Comparison of ENCODE assay signal across 18 cellular contexts in genomic region chr2:37894047-37894446, GRCh38. TPM values are rescaled to one million over a fixed set of nuclear protein-coding genes. Genes with fewer than 3 reads are reported as not detected.
DNase-seq lines count a peak whose midpoint lies in the region; ATAC-seq lines count a peak whose summit lies in the region.
"Had no signal": no experiment of that assay in that cellular context is flagged by ENCODE, and none has a peak within 500 bp of the region (broad histone marks: within the 10 kb centered on the region; RNA-seq: fewer than 3 reads in every experiment).

No MANE protein-coding gene starts in this region.

- no peaks in the 10 kb centered on the region for H3K9me3 Mint-ChIP-seq in activated naive CD4-positive, alpha-beta T cell treated with anti-CD3 and anti-CD28 coated beads, Interleukin-2, amount 50 U/mL, for 24 hours
- no peaks in the 10 kb centered on the region for H3K9me3 Mint-ChIP-seq in activated naive CD4-positive, alpha-beta T cell treated with anti-CD3 and anti-CD28 coated beads for 36 hours
- no peaks in the 10 kb centered on the region for H3K9me3 Mint-ChIP-seq in central memory CD8-positive, alpha-beta T cell
- no peaks in the 10 kb centered on the region for H3K9me3 Mint-ChIP-seq in stimulated activated memory B cell treated with anti-CD40 and anti-IgM and Interleukin-4, amounts not matched to agents 10 μg/mL and 1 μg/mL and 100 μg/mL, for 72 hours
- H3K9me3 Mint-ChIP-seq: CD8-positive, alpha-beta memory T cell; naive B cell had no signal

- ATAC-seq in central memory CD8-positive, alpha-beta T cell (replicated peaks; ENCODE audit: extremely low read depth, poor library complexity, severe bottlenecking), result no peak
- no peak for ATAC-seq in stimulated activated memory B cell treated with anti-CD40 and anti-IgM and Interleukin-4, amounts not matched to agents 10 μg/mL and 1 μg/mL and 100 μg/mL, for 72 hours
- ATAC-seq: body of pancreas, heart left ventricle had no signal

- peaks cover 2% of the 10 kb centered on the region for H3K27me3 Mint-ChIP-seq in activated naive CD4-positive, alpha-beta T cell treated with anti-CD3 and anti-CD28 coated beads, Interleukin-2, amount 50 U/mL, for 24 hours
- no peaks in the 10 kb centered on the region for H3K27me3 Mint-ChIP-seq in activated naive CD4-positive, alpha-beta T cell treated with anti-CD3 and anti-CD28 coated beads for 36 hours (ENCODE audit: low read depth)
- H3K27me3 Mint-ChIP-seq in central memory CD8-positive, alpha-beta T cell, result no peaks in the 10 kb centered on the region
- no peaks in the 10 kb centered on the region for H3K27me3 Mint-ChIP-seq in stimulated activated memory B cell treated with anti-CD40 and anti-IgM and Interleukin-4, amounts not matched to agents 10 μg/mL and 1 μg/mL and 100 μg/mL, for 72 hours
- H3K27me3 Mint-ChIP-seq: naive B cell had no signal

- intact Hi-C loops in activated naive CD4-positive, alpha-beta T cell treated with anti-CD3 and anti-CD28 coated beads for 36 hours (cut with micrococcal nuclease), result loop anchor here (5.0 kb wide), 2 partner anchors 62 to 88 kb away; no protein-coding TSS in a partner anchor

- H3K27ac Mint-ChIP-seq in activated naive CD4-positive, alpha-beta T cell treated with anti-CD3 and anti-CD28 coated beads, Interleukin-2, amount 50 U/mL, for 24 hours, result peak overlapping the region; percentile 35
- H3K27ac Mint-ChIP-seq in activated naive CD4-positive, alpha-beta T cell treated with anti-CD3 and anti-CD28 coated beads for 36 hours, result no peak overlapping the region
- peak overlapping the region; percentile 17 for H3K27ac Mint-ChIP-seq in central memory CD8-positive, alpha-beta T cell (ENCODE audit: low read depth)
- H3K27ac Mint-ChIP-seq in stimulated activated memory B cell treated with anti-CD40 and anti-IgM and Interleukin-4, amounts not matched to agents 10 μg/mL and 1 μg/mL and 100 μg/mL, for 72 hours, result peak overlapping the region; percentile 88

- H3K36me3 Mint-ChIP-seq in activated naive CD4-positive, alpha-beta T cell treated with anti-CD3 and anti-CD28 coated beads, Interleukin-2, amount 50 U/mL, for 24 hours, result no peaks in the 10 kb centered on the region
- H3K36me3 Mint-ChIP-seq in activated naive CD4-positive, alpha-beta T cell treated with anti-CD3 and anti-CD28 coated beads for 36 hours (ENCODE audit: low read depth), result no peaks in the 10 kb centered on the region
- peaks cover 2% of the 10 kb centered on the region for H3K36me3 Mint-ChIP-seq in central memory CD8-positive, alpha-beta T cell (ENCODE audit: insufficient read depth)
- no peaks in the 10 kb centered on the region for H3K36me3 Mint-ChIP-seq in stimulated activated memory B cell treated with anti-CD40 and anti-IgM and Interleukin-4, amounts not matched to agents 10 μg/mL and 1 μg/mL and 100 μg/mL, for 72 hours
- H3K36me3 Mint-ChIP-seq: CD8-positive, alpha-beta memory T cell; naive B cell had no signal

- peak overlapping the region; percentile 30 for H3K4me3 Mint-ChIP-seq in activated naive CD4-positive, alpha-beta T cell treated with anti-CD3 and anti-CD28 coated beads, Interleukin-2, amount 50 U/mL, for 24 hours
- no peak overlapping the region for H3K4me3 Mint-ChIP-seq in activated naive CD4-positive, alpha-beta T cell treated with anti-CD3 and anti-CD28 coated beads for 36 hours
- no peak overlapping the region for H3K4me3 Mint-ChIP-seq in central memory CD8-positive, alpha-beta T cell
- no peak overlapping the region for H3K4me3 Mint-ChIP-seq in stimulated activated memory B cell treated with anti-CD40 and anti-IgM and Interleukin-4, amounts not matched to agents 10 μg/mL and 1 μg/mL and 100 μg/mL, for 72 hours

- H3K4me1 Mint-ChIP-seq in activated naive CD4-positive, alpha-beta T cell treated with anti-CD3 and anti-CD28 coated beads, Interleukin-2, amount 50 U/mL, for 24 hours, result peaks cover 46% of the 10 kb centered on the region
- H3K4me1 Mint-ChIP-seq in activated naive CD4-positive, alpha-beta T cell treated with anti-CD3 and anti-CD28 coated beads for 36 hours (ENCODE audit: low read depth), result peaks cover 31% of the 10 kb centered on the region
- peaks cover 32% of the 10 kb centered on the region for H3K4me1 Mint-ChIP-seq in central memory CD8-positive, alpha-beta T cell
- H3K4me1 Mint-ChIP-seq in stimulated activated memory B cell treated with anti-CD40 and anti-IgM and Interleukin-4, amounts not matched to agents 10 μg/mL and 1 μg/mL and 100 μg/mL, for 72 hours, result peaks cover 56% of the 10 kb centered on the region

- no peak for DNase-seq in activated naive CD4-positive, alpha-beta T cell treated with anti-CD3 and anti-CD28 coated beads for 36 hours
- peak; percentile 67 for DNase-seq in NCI-H524 treated with DMSO at 0.1 percent for 48 hours (lab: John Stamatoyannopoulos, UW)
- DNase-seq in central memory CD8-positive, alpha-beta T cell (ENCODE audit: low spot score in 2 of 2), result no peak
- DNase-seq in NCI-H187 treated with DMSO at 0.1 percent for 48 hours (lab: John Stamatoyannopoulos, UW), result no peak
- DNase-seq in EL, result no peak
- DNase-seq: activated CD4-positive, CD25-positive, alpha-beta regulatory T cell; activated gamma-delta T cell treated with Interleukin-2 at 50 U/mL for 16 hours; body of pancreas; CD8-positive, alpha-beta memory T cell; DMS53; HCEC 1CT; heart left ventricle; naive B cell; NCI-H1436 treated with DMSO at 0.1 percent for 48 hours; NCI-H774; SJCRH30 had no signal

- CTCF ChIA-PET in activated naive CD4-positive, alpha-beta T cell treated with anti-CD3 and anti-CD28 coated beads for 36 hours (lab: Charles Lee), result interaction anchor here (0.6 to 1.9 kb wide), 3 partner anchors 12 to 308 kb away, joined by 3 to 5 read pairs (median 4); no protein-coding TSS in a partner anchor

RNA-seq across cellular contexts. Expression of gene RMDN2, which starts 31.0 kb away (rescaled TPM):
- 1 to 10 TPM in 1 of 2 experiments, under 1 TPM in 1; 0.79 to 1.2 TPM for total RNA-seq in activated naive CD4-positive, alpha-beta T cell treated with anti-CD3 and anti-CD28 coated beads for 36 hours
